ENCODE assay signal across 8 cellular contexts in genomic region chr2:70887550-70888229, GRCh38. TPM values are rescaled to one million over a fixed set of nuclear protein-coding genes. Genes with fewer than 3 reads are reported as not detected.
DNase-seq lines count a peak whose midpoint lies in the region; ATAC-seq and TF ChIP-seq lines count a peak whose summit lies in the region.

No MANE protein-coding gene starts in this region.

- H3K9me2 ChIP-seq in PC-9 (ENCODE audit: insufficient read depth) = no peaks in the 10 kb centered on the region

- H3K79me2 ChIP-seq in PC-9 (ENCODE audit: low read depth) = no peaks in the 10 kb centered on the region

- H3K4me3 ChIP-seq in cardiac fibroblast (replicated peaks in 1 of 2; ENCODE audit: low read depth in 2 of 2, low read length in 2 of 2) (peak overlapping the region; percentile 22 to 40), mesodermal cell (ENCODE audit: extremely low read depth, insufficient read depth, low read length, poor library complexity, severe bottlenecking) (peak overlapping the region; percentile 25), thoracic aorta (peak overlapping the region; percentile 74), PC-9 (no peak overlapping the region)

- no TSS peak for BruUV-seq in PC-9 (replicated peaks; lab: Mats Ljungman, UMichigan)

- 0 to 1% methylated on average over 37 to 44 of the region's 56 CpGs for whole genome bisulfite sequencing in mesodermal cell (ENCODE audit: insufficient coverage in 2 of 2), 2 experiments

- CTCF ChIA-PET in PC-9 (lab: Charles Lee) = interaction anchor here (1.0 kb wide), 1 partner anchor 16 kb away, joined by 4 read pairs; no protein-coding TSS in a partner anchor

- TF ChIP-seq CTCF in cardiac fibroblast (IDR thresholded peaks at IDR 0.05; ENCODE audit: low read depth, low read length) (no peak), thoracic aorta (IDR thresholded peaks at IDR 0.05) (no peak), PC-9 (conservative IDR thresholded peaks at IDR 0.05) (no peak)

- no peak overlapping the region for H2AFZ ChIP-seq in PC-9

- H3K27me3 ChIP-seq in thoracic aorta (replicated peaks; ENCODE audit: insufficient read depth) (peaks cover 24% of the 10 kb centered on the region), PC-9 (ENCODE audit: insufficient read depth, low read depth) (peaks cover 31% of the 10 kb centered on the region)

- H3K27ac ChIP-seq in mesodermal cell (ENCODE audit: low read depth, low read length, severe bottlenecking) = no peak overlapping the region
- H3K27ac ChIP-seq in thoracic aorta = no peak overlapping the region
- no peak overlapping the region for H3K27ac ChIP-seq in PC-9

- H3K4me2 ChIP-seq in PC-9 = no peak overlapping the region

- H3K4me1 ChIP-seq in mesodermal cell (ENCODE audit: control insufficient read depth, insufficient read depth, low read length, poor library complexity, severe bottlenecking) (peaks cover 14% of the 10 kb centered on the region), thoracic aorta (ENCODE audit: control insufficient read depth in 1 of 2, low read depth in 2 of 2) (peaks cover 17 to 23% of the 10 kb centered on the region in 2 donors), PC-9 (replicated peaks; ENCODE audit: insufficient read depth) (no peaks in the 10 kb centered on the region)

- ATAC-seq in thoracic aorta (ENCODE audit: insufficient number of reproducible peaks, low FRiP score, low read depth) = no peak

- intact Hi-C loops in PC-9 (cut with micrococcal nuclease; ENCODE audit: unreplicated experiment) = no loop called here

- no peaks in the 10 kb centered on the region for H3F3A ChIP-seq in PC-9 (ENCODE audit: insufficient read depth, low read depth)

- H3K9me3 ChIP-seq in mesodermal cell (ENCODE audit: control insufficient read depth, low read length) (no peaks in the 10 kb centered on the region), thoracic aorta (no peaks in the 10 kb centered on the region), PC-9 (ENCODE audit: insufficient read depth, low read depth) (no peaks in the 10 kb centered on the region)

- H4K20me1 ChIP-seq in PC-9 (ENCODE audit: insufficient read depth) = no peaks in the 10 kb centered on the region

- no peaks in the 10 kb centered on the region for H3K36me3 ChIP-seq in mesodermal cell (ENCODE audit: control insufficient read depth, insufficient read depth, low read length)
- no peaks in the 10 kb centered on the region for H3K36me3 ChIP-seq in thoracic aorta
- no peaks in the 10 kb centered on the region for H3K36me3 ChIP-seq in PC-9 (ENCODE audit: low read depth)

- peak; percentile 51 for DNase-seq in DMS79 (lab: John Stamatoyannopoulos, UW)
- peak; percentile 53 to 96 (median 94) for DNase-seq in NCI-H1417 (lab: John Stamatoyannopoulos, UW)
- no peak for DNase-seq in cardiac fibroblast (ENCODE audit: low read depth in 2 of 2)
- DNase-seq in thoracic aorta (ENCODE audit: low spot score) = no peak
- no peak for DNase-seq in cerebellar nuclear complex (lab: John Stamatoyannopoulos, UW)
- DNase-seq in PC-9 = no peak
- DNase-seq in midbrain (lab: John Stamatoyannopoulos, UW) = no peak

- POLR2A ChIA-PET in PC-9 (lab: Charles Lee; ENCODE audit: unreplicated experiment) = no interaction called here

RNA-seq across cellular contexts. Expression of gene VAX2, which starts 12.7 kb away (rescaled TPM):
- polyA plus RNA-seq in mesodermal cell (2013, experiment 1 of 2) = not detected
- 0.25 TPM for polyA plus RNA-seq in mesodermal cell (2013, experiment 2 of 2)
- total RNA-seq in thoracic aorta (1 to 10 TPM in 1 of 2 donors, under 1 TPM in 1; 0.56 to 1.9 TPM), PC-9 (2021) (0.58 TPM in 1 of 2 replicates, not detected in the other)

RNA-seq across cellular contexts. Expression of gene ATP6V1B1, which starts 48.0 kb away (rescaled TPM):
- not detected for polyA plus RNA-seq in mesodermal cell (2013, experiment 1 of 2)
- polyA plus RNA-seq in mesodermal cell (2013, experiment 2 of 2) = not detected
- 1 to 10 TPM; 1.4 to 4.4 TPM for total RNA-seq in thoracic aorta
- total RNA-seq in PC-9 (2021) = 7.8 and 13.9 TPM in 2 replicates

RNA-seq across cellular contexts. Expression of gene CD207, which starts 52.1 kb away (rescaled TPM):
- polyA plus RNA-seq in mesodermal cell (2013, experiment 1 of 2) = not detected
- polyA plus RNA-seq in mesodermal cell (2013, experiment 2 of 2) = not detected
- total RNA-seq in thoracic aorta = under 1 TPM in 1 of 2 donors, not detected in 1; 0.27 TPM
- not detected in 2 replicates for total RNA-seq in PC-9 (2021)

Comparison
In these comparisons a context has a peak if more than half of its experiments do, and no peak if none do; other contexts are left out.
1. DNase-seq: peak in DMS79 (single experiment) and NCI-H1417 (3 of 3); none in cardiac fibroblast (0 of 2), thoracic aorta (single experiment), cerebellar nuclear complex (0 of 2), PC-9 (0 of 2) and midbrain (single experiment).